Comparison of ENCODE assay signal across 17 cellular contexts in the genomic region with DNA sequence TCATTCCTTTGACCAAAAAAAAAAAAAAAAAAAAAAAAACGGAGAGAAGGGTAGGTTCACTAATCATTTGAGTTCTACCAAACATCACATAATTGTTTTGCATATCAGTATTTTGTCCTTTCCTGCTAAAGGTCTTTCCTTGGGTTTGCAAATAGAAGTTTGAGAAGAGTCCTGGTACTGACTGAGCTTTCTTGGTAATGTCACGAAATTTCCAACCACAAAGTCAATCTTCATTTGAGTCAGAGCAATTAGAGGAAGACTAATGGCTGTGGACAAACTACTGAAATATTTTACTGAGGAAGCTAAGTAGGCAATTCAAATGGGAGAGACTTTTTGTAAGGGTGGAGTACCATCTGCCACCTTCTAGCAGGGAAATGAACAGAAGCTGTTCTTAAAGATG. TPM values are rescaled to one million over a fixed set of nuclear protein-coding genes. Genes with fewer than 3 reads are reported as not detected.
A peak's percentile ranks its signal among the peaks of the same experiment; 100 is the strongest.
DNase-seq lines count a peak whose midpoint lies in the region; ATAC-seq and TF ChIP-seq lines count a peak whose summit lies in the region.
"Had no signal": no experiment of that assay in that cellular context is flagged by ENCODE, and none has a peak within 500 bp of the region (broad histone marks: within the 10 kb centered on the region; RNA-seq: fewer than 3 reads in every experiment).

No MANE protein-coding gene starts in this region.

- DNase-seq in activated naive CD4-positive, alpha-beta T cell (lab: John Stamatoyannopoulos, UW) = no peak
- DNase-seq in activated CD4-positive, alpha-beta memory T cell treated with anti-CD3 and anti-CD28 coated beads, Interleukin-2, amount 10 ng/mL, durations not matched to agents 7 days and 5 days = no peak
- DNase-seq in glutamatergic neuron (no peak), amygdala (lab: John Stamatoyannopoulos, UW) (no peak)
- DNase-seq: anterior cingulate cortex; effector CD8-positive, alpha-beta T cell; left cardiac atrium; NCI-H226; nephron progenitor cell; SIG-M5; uterus had no signal

- CTCF ChIA-PET in activated CD4-positive, alpha-beta memory T cell treated with anti-CD3 and anti-CD28 coated beads, Interleukin-2, amount 10 ng/mL, durations not matched to agents 7 days and 5 days (lab: Charles Lee) = interaction anchor here (0.7 to 1.7 kb wide), 8 partner anchors 9 to 102 kb away, joined by 3 to 12 read pairs (median 4); no protein-coding TSS in a partner anchor

- H3K27me3 Mint-ChIP-seq in activated naive CD4-positive, alpha-beta T cell treated with anti-CD3 and anti-CD28 coated beads, Interleukin-2, amount 50 U/mL, for 24 hours = no peaks in the 10 kb centered on the region
- no peaks in the 10 kb centered on the region for H3K27me3 Mint-ChIP-seq in activated CD4-positive, alpha-beta memory T cell treated with anti-CD3 and anti-CD28 coated beads, Interleukin-2, amount 10 ng/mL, durations not matched to agents 7 days and 5 days
- H3K27me3 Mint-ChIP-seq in glutamatergic neuron (ENCODE audit: unreplicated experiment) = no peaks in the 10 kb centered on the region

- peak overlapping the region; percentile 52 for H3K4me3 Mint-ChIP-seq in activated naive CD4-positive, alpha-beta T cell treated with anti-CD3 and anti-CD28 coated beads, Interleukin-2, amount 50 U/mL, for 24 hours
- H3K4me3 Mint-ChIP-seq in activated CD4-positive, alpha-beta memory T cell treated with anti-CD3 and anti-CD28 coated beads, Interleukin-2, amount 10 ng/mL, durations not matched to agents 7 days and 5 days = peak overlapping the region; percentile 10
- no peak overlapping the region for H3K4me3 Mint-ChIP-seq in glutamatergic neuron (ENCODE audit: unreplicated experiment)
- H3K4me3 Mint-ChIP-seq: nephron progenitor cell had no signal

- peak overlapping the region; percentile 95 for H3K27ac Mint-ChIP-seq in activated naive CD4-positive, alpha-beta T cell treated with anti-CD3 and anti-CD28 coated beads, Interleukin-2, amount 50 U/mL, for 24 hours
- H3K27ac Mint-ChIP-seq in activated CD4-positive, alpha-beta memory T cell treated with anti-CD3 and anti-CD28 coated beads, Interleukin-2, amount 10 ng/mL, durations not matched to agents 7 days and 5 days = peak overlapping the region; percentile 95
- H3K27ac Mint-ChIP-seq in glutamatergic neuron (ENCODE audit: unreplicated experiment) = no peak overlapping the region
- H3K27ac Mint-ChIP-seq: nephron progenitor cell had no signal

- H3K4me1 Mint-ChIP-seq in activated naive CD4-positive, alpha-beta T cell treated with anti-CD3 and anti-CD28 coated beads, Interleukin-2, amount 50 U/mL, for 24 hours = peaks cover 85% of the 10 kb centered on the region
- peaks cover 99% of the 10 kb centered on the region for H3K4me1 Mint-ChIP-seq in activated CD4-positive, alpha-beta memory T cell treated with anti-CD3 and anti-CD28 coated beads, Interleukin-2, amount 10 ng/mL, durations not matched to agents 7 days and 5 days
- peaks cover 2% of the 10 kb centered on the region for H3K4me1 Mint-ChIP-seq in glutamatergic neuron (ENCODE audit: low read depth, unreplicated experiment)
- H3K4me1 Mint-ChIP-seq: nephron progenitor cell had no signal

- H3K9me3 Mint-ChIP-seq in activated naive CD4-positive, alpha-beta T cell treated with anti-CD3 and anti-CD28 coated beads, Interleukin-2, amount 50 U/mL, for 24 hours = no peaks in the 10 kb centered on the region
- peaks cover 3% of the 10 kb centered on the region for H3K9me3 Mint-ChIP-seq in activated CD4-positive, alpha-beta memory T cell treated with anti-CD3 and anti-CD28 coated beads, Interleukin-2, amount 10 ng/mL, durations not matched to agents 7 days and 5 days
- no peaks in the 10 kb centered on the region for H3K9me3 Mint-ChIP-seq in glutamatergic neuron (ENCODE audit: unreplicated experiment)

- POLR2A ChIA-PET in activated CD4-positive, alpha-beta memory T cell treated with anti-CD3 and anti-CD28 coated beads, Interleukin-2, amount 10 ng/mL, durations not matched to agents 7 days and 5 days (lab: Charles Lee) = interaction anchor here (0.6 to 6.3 kb wide), 11 partner anchors 8 to 48 kb away, joined by 3 to 90 read pairs (median 22); no protein-coding TSS in a partner anchor

- ATAC-seq in HG03095 (IDR thresholded peaks at IDR 0.05; ENCODE audit: unreplicated experiment) = peak; percentile 54
- ATAC-seq in SK-N-SH treated with all-trans-retinoic acid at 6 μM for 48 hours = no peak
- no peak for ATAC-seq in GM21737 (IDR thresholded peaks at IDR 0.05; ENCODE audit: unreplicated experiment)
- ATAC-seq: HCT116, left cardiac atrium had no signal

- H3K36me3 Mint-ChIP-seq in activated naive CD4-positive, alpha-beta T cell treated with anti-CD3 and anti-CD28 coated beads, Interleukin-2, amount 50 U/mL, for 24 hours = no peaks in the 10 kb centered on the region
- peaks cover 5% of the 10 kb centered on the region for H3K36me3 Mint-ChIP-seq in activated CD4-positive, alpha-beta memory T cell treated with anti-CD3 and anti-CD28 coated beads, Interleukin-2, amount 10 ng/mL, durations not matched to agents 7 days and 5 days (ENCODE audit: low read depth)
- H3K36me3 Mint-ChIP-seq in glutamatergic neuron (ENCODE audit: unreplicated experiment) = no peaks in the 10 kb centered on the region

- no peak for TF ChIP-seq CTCF in glutamatergic neuron (IDR thresholded peaks at IDR 0.05; ENCODE audit: partially characterized antibody, unreplicated experiment)

TF ChIP-seq in SK-N-SH treated with all-trans-retinoic acid at 6 μM for 48 hours, 23 proteins besides CTCF, POLR2A, EP300 and RAD21:
- TF ChIP-seq ZFP3 (CRISPR knock-in tag; IDR thresholded peaks at IDR 0.05) = no peak
- TF ChIP-seq ZC3H10 (CRISPR knock-in tag; IDR thresholded peaks at IDR 0.05) = no peak

RNA-seq across cellular contexts. Expression of a gene that starts 21.7 kb away (rescaled TPM):
- 100 to 1,000 TPM; 139 TPM for total RNA-seq in activated CD4-positive, alpha-beta memory T cell treated with anti-CD3 and anti-CD28 coated beads, Interleukin-2, amount 10 ng/mL, durations not matched to agents 7 days and 5 days
- total RNA-seq in glutamatergic neuron (ENCODE audit: unreplicated experiment) = not detected
- total RNA-seq: skeletal muscle tissue had no signal

Comparison
In these comparisons a context has a peak if more than half of its experiments do, and no peak if none do; other contexts are left out.
1. RNA of a gene that starts 21.7 kb away (total RNA-seq): 139 TPM in activated CD4-positive, alpha-beta memory T cell treated with anti-CD3 and anti-CD28 coated beads, Interleukin-2, amount 10 ng/mL, durations not matched to agents 7 days and 5 days; not detected in glutamatergic neuron (single experiment); every median in the first group is over 100 times any median in the second.